In the genomic region with DNA sequence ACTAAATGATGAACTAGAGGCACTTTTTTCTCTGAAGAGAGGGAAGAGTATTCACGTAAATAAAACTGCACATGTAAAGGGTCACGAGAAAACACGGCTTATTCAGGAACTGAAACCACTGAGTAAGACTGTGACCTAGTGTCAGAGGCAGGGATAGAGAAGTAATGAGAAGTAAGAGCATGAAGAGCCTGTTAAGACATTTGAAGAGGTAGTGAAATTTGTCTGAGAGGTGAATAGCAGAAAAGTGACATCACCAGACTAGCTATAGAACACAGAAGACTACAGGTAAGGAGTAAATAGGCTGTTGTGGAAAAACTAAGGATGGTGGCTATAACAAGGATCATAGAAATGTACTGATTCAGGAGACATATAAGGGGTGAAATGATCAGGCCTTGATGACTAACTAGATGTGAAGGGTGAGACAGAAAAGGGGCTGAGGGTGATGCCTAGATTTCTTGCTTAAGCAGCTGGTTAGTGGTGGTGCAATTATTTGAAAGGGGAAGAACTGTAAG, we compare ENCODE assay signal across 8 cellular contexts.
DNase-seq lines count a peak whose midpoint lies in the region; ATAC-seq and TF ChIP-seq lines count a peak whose summit lies in the region.

No MANE protein-coding gene starts in this region.

- DNase-seq in Karpas-422 (peak; percentile 87), left lung (no peak), posterior cingulate gyrus (no peak), COR-L47 (lab: John Stamatoyannopoulos, UW) (no peak), iPS-NIHi11 (ENCODE audit: low spot score) (no peak)
- DNase-seq in NK-92 treated with Interleukin-12 subunit alpha and Interleukin-12 subunit beta, amount 100 ng/mL, for 24 hours (lab: John Stamatoyannopoulos, UW): no peak

- H3K36me3 ChIP-seq in Karpas-422 (ENCODE audit: insufficient read depth, low read length): peaks cover 49% of the 10 kb centered on the region
- H3K36me3 ChIP-seq in left lung: peaks cover 0 to 40% of the 10 kb centered on the region in 2 donors

- no peak overlapping the region for H2AFZ ChIP-seq in Karpas-422 (ENCODE audit: low read length)

- peaks cover 71% of the 10 kb centered on the region for H3K79me2 ChIP-seq in Karpas-422 (ENCODE audit: low read length)

- H3K9me3 ChIP-seq in Karpas-422 (ENCODE audit: low read length) (no peaks in the 10 kb centered on the region), left lung (peaks cover 0 to 4% of the 10 kb centered on the region in 2 donors)

- H3K4me3 ChIP-seq in Karpas-422 (ENCODE audit: low read length) (0 out of 2 replicates have a peak overlapping the region, but pooled peaks have one; percentile 12), left lung (no peak overlapping the region)

- H3K9me2 ChIP-seq in Karpas-422 (replicated peaks; ENCODE audit: insufficient read depth, low read length): no peaks in the 10 kb centered on the region

- H3K9ac ChIP-seq in Karpas-422 (ENCODE audit: low read length): peak overlapping the region; percentile 6; the same call in 1 of the 2 replicates

- H3K4me1 ChIP-seq in Karpas-422 (ENCODE audit: low read length) (peaks cover 29% of the 10 kb centered on the region), left lung (peaks cover 0 to 32% of the 10 kb centered on the region in 2 donors)

- intact Hi-C loops in left lung (cut with DNase I): no loop called here
- intact Hi-C loops in posterior cingulate gyrus (cut with DNase I): no loop called here

- H3K27ac ChIP-seq in Karpas-422 (ENCODE audit: low read length): peak overlapping the region; percentile 70
- H3K27ac ChIP-seq in left lung: peak overlapping the region; percentile 28 to 72

- no peaks in the 10 kb centered on the region for H4K20me1 ChIP-seq in Karpas-422 (ENCODE audit: insufficient read depth, low read depth, low read length)

- H3K27me3 ChIP-seq in Karpas-422 (ENCODE audit: low read length) (no peaks in the 10 kb centered on the region), left lung (no peaks in the 10 kb centered on the region)

- TF ChIP-seq CTCF in left lung (IDR thresholded peaks at IDR 0.05): no peak

- ATAC-seq in GM18499 (IDR thresholded peaks at IDR 0.05; ENCODE audit: insufficient read depth, unreplicated experiment) (peak; percentile 98), GM21529 (IDR thresholded peaks at IDR 0.05; ENCODE audit: unreplicated experiment) (peak; percentile 99), left lung (peak; percentile 95)

- H3K4me2 ChIP-seq in Karpas-422 (ENCODE audit: low read depth, low read length, poor library complexity, severe bottlenecking): peak overlapping the region; percentile 12
